Comparison of ENCODE assay signal across 25 cellular contexts in the genomic region with DNA sequence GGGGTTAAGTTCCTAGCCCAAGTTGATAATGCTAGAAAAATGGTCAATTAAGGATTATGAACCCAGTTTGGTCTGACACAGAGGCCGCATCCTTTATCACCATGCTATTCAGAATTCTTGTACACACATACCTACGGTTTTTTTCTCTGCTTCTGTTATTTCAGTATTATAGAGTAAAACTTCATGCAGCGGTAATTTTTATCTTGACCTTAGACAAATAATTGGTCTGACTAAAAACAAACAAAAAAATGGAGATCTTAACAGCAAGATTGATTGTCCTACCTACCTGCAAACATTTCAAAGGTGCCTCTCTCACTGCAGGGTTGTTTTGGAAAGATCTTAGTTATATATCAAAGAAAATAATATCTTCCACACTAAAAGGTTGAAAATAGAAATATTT.
"Had no signal": no experiment of that assay in that cellular context is flagged by ENCODE, and none has a peak within 500 bp of the region (broad histone marks: within the 10 kb centered on the region; RNA-seq: fewer than 3 reads in every experiment).

No MANE protein-coding gene starts in this region.

- H3K36me3 Mint-ChIP-seq: naive B cell had no signal

- H3K4me1 ChIP-seq: colonic mucosa, left lung, lower lobe of right lung, right lobe of liver, testis, transverse colon had no signal

- H3K4me3 ChIP-seq: body of pancreas, colonic mucosa, heart right ventricle, left lung, lower lobe of right lung, ovary, right lobe of liver, testis, transverse colon had no signal

- H3K4me1 Mint-ChIP-seq: activated B cell treated with CpG ODN at 0.5 μM for 24 hours; activated naive CD8-positive, alpha-beta T cell treated with anti-CD3 and anti-CD28 coated beads, Interleukin-2, amount 50 U/mL, for 24 hours; activated T-helper 17 cell treated with anti-CD3 and anti-CD28 coated beads, Interleukin-2, amount 50 U/mL, for 72 hours; naive B cell had no signal

- H3K27ac Mint-ChIP-seq: activated B cell treated with CpG ODN at 0.5 μM for 24 hours; activated CD8-positive, alpha-beta T cell treated with anti-CD3 and anti-CD28 coated beads for 36 hours; activated naive CD8-positive, alpha-beta T cell treated with anti-CD3 and anti-CD28 coated beads, Interleukin-2, amount 50 U/mL, for 24 hours; activated T-helper 17 cell treated with anti-CD3 and anti-CD28 coated beads, Interleukin-2, amount 50 U/mL, for 72 hours; naive B cell; T-helper 2 cell treated with Interferon-gamma antibody and Interleukin-4, amounts not matched to agents 5 μg/mL and 100 μg/mL, for 36 hours had no signal

- H3K27me3 ChIP-seq: body of pancreas, colonic mucosa, heart right ventricle, left lung, ovary, right lobe of liver, testis, transverse colon had no signal

- H3K27me3 Mint-ChIP-seq: activated B cell treated with CpG ODN at 0.5 μM for 24 hours; activated CD8-positive, alpha-beta T cell treated with anti-CD3 and anti-CD28 coated beads for 36 hours; activated naive CD8-positive, alpha-beta T cell treated with anti-CD3 and anti-CD28 coated beads, Interleukin-2, amount 50 U/mL, for 24 hours; activated T-helper 17 cell treated with anti-CD3 and anti-CD28 coated beads, Interleukin-2, amount 50 U/mL, for 72 hours had no signal

- ATAC-seq: activated CD8-positive, alpha-beta T cell treated with anti-CD3 and anti-CD28 coated beads for 36 hours; activated naive CD8-positive, alpha-beta T cell treated with anti-CD3 and anti-CD28 coated beads, Interleukin-2, amount 50 U/mL, for 24 hours; activated T-cell treated with anti-CD3 and anti-CD28 coated beads, Interleukin-2, amount 50 U/mL, for 4 hours; activated T-helper 17 cell treated with anti-CD3 and anti-CD28 coated beads, Interleukin-2, amount 50 U/mL, for 72 hours; body of pancreas; lower lobe of right lung; stimulated activated naive CD8-positive, alpha-beta T cell treated with anti-CD3 and anti-CD28 coated beads, Interleukin-15, Interleukin-2, amounts not matched to agents 100 U/mL and 50 U/mL, for 24 hours had no signal

- DNase-seq: activated B cell treated with CpG ODN at 0.5 μM for 24 hours; activated CD4-positive, alpha-beta T cell treated with anti-CD3 and anti-CD28 coated beads, Interleukin-2, amount 50 U/mL, for 1 hour; activated CD8-positive, alpha-beta T cell treated with anti-CD3 and anti-CD28 coated beads for 36 hours; activated gamma-delta T cell treated with Interleukin-2 at 50 U/mL for 16 hours; activated naive CD4-positive, alpha-beta T cell treated with anti-CD3 and anti-CD28 coated beads, Interleukin-2, amount 50 U/mL, for 16 hours; activated naive CD8-positive, alpha-beta T cell treated with anti-CD3 and anti-CD28 coated beads, Interleukin-2, amount 50 U/mL, for 24 hours; activated T-cell treated with anti-CD3 and anti-CD28 coated beads, Interleukin-2, amount 50 U/mL, for 4 hours; body of pancreas; cerebellar nuclear complex; colonic mucosa; effector memory CD4-positive, alpha-beta T cell; heart right ventricle; left lung; lower lobe of right lung; naive B cell; ovary; right lobe of liver; stimulated activated CD4-positive, alpha-beta T cell treated with anti-CD3 and anti-CD28 coated beads, Interleukin-12 subunit alpha, Interleukin-12 subunit beta, amount 100 ng/mL, for 4 hours; stimulated activated CD4-positive, alpha-beta T cell treated with anti-CD3 and anti-CD28 coated beads, Interleukin-4, amount 100 ng/mL, for 1 hour; stimulated activated naive CD8-positive, alpha-beta T cell treated with anti-CD3 and anti-CD28 coated beads, Interleukin-15, Interleukin-2, amounts not matched to agents 100 U/mL and 50 U/mL, for 24 hours; T-helper 1 cell; testis had no signal

- H3K9me3 Mint-ChIP-seq: activated B cell treated with CpG ODN at 0.5 μM for 24 hours; activated naive CD8-positive, alpha-beta T cell treated with anti-CD3 and anti-CD28 coated beads, Interleukin-2, amount 50 U/mL, for 24 hours; activated T-cell treated with anti-CD3 and anti-CD28 coated beads, Interleukin-2, amount 50 U/mL, for 4 hours; T-helper 2 cell treated with Interferon-gamma antibody and Interleukin-4, amounts not matched to agents 5 μg/mL and 100 μg/mL, for 36 hours had no signal

- H3K36me3 ChIP-seq: colonic mucosa, heart right ventricle, left lung, lower lobe of right lung, ovary, right lobe of liver, transverse colon had no signal

- H3K4me3 Mint-ChIP-seq: activated B cell treated with CpG ODN at 0.5 μM for 24 hours; activated CD8-positive, alpha-beta T cell treated with anti-CD3 and anti-CD28 coated beads for 36 hours; activated naive CD8-positive, alpha-beta T cell treated with anti-CD3 and anti-CD28 coated beads, Interleukin-2, amount 50 U/mL, for 24 hours; activated T-cell treated with anti-CD3 and anti-CD28 coated beads, Interleukin-2, amount 50 U/mL, for 4 hours; activated T-helper 17 cell treated with anti-CD3 and anti-CD28 coated beads, Interleukin-2, amount 50 U/mL, for 72 hours; naive B cell; T-helper 2 cell treated with Interferon-gamma antibody and Interleukin-4, amounts not matched to agents 5 μg/mL and 100 μg/mL, for 36 hours had no signal

- H3K27ac ChIP-seq: colonic mucosa, left lung, lower lobe of right lung, ovary, right lobe of liver, testis, transverse colon had no signal

- H3K9me3 ChIP-seq: body of pancreas, colonic mucosa, heart right ventricle, left lung, lower lobe of right lung, ovary, right lobe of liver, testis, transverse colon had no signal
